ENCODE assay signal across 1 cellular context in the genomic region with DNA sequence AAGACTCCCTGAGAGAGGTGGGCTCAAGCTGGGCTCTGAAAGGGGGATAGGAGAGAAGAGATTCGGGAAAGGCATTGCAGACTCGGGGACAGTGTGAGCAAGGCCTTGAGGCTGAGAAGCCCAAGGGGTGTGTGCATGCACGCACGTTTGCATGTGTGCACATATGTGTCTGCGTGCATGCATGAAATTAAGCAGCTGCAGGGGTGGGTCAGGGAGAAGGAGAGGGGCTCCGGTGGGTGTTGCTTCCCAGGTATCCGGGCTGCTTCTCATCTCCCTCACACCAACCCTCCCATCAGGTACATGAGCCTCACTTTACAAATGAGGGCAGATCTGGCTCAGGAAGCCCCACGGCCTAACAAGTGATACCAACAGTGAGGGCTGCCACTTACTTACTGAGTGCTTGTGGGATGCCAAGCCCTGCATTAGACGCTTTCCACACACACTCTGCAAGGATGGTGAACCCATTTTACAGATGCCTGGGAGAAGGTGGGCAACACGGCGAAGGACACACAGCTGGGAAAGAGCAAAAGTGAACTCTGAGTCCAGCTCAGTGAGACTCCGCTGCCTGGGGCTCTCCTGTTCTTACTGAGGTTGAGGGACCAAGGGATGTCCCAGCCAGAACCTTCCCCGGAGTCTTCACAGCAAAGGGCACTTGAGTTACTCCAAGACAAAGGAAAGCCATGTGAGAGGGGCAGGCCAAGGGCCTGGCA.
TF ChIP-seq lines count a peak whose summit lies in the region.

No MANE protein-coding gene starts in this region.

TF ChIP-seq in HepG2, 621 proteins besides CTCF, POLR2A, EP300 and RAD21:
- TF ChIP-seq ZNF205 (CRISPR knock-in tag; IDR thresholded peaks at IDR 0.05) (no peak), ZNF629 (CRISPR knock-in tag; conservative IDR thresholded peaks at IDR 0.05) (0 out of 2 replicates have a peak, but pooled peaks have one; percentile 21)
TF ChIP-seq in HepG2: peak in this region for 1.
